In the genomic region with DNA sequence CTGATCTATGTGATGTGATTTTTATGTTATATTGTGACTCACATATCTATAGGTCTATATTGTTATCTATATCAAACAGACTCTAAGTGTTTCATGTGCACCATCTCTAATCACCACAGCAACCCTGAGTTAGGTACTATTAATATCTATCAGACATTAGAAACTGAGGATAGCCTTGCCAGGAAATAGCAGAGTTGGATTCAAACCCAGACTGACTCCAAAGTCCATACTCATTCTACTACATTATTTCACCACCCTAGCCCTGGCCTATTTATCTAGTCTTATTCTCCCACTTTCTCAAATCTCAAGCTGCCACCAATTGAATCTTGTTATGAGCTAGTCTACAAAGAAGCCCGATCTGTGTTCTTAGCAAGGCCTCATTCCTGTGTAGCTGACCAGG, we compare ENCODE assay signal across 37 cellular contexts.
"Had no signal": no experiment of that assay in that cellular context is flagged by ENCODE, and none has a peak within 500 bp of the region (broad histone marks: within the 10 kb centered on the region; RNA-seq: fewer than 3 reads in every experiment).

No MANE protein-coding gene starts in this region.

- H3K4me1 Mint-ChIP-seq: activated CD4-positive, alpha-beta T cell treated with anti-CD3 and anti-CD28 coated beads, Interleukin-2, amount 10 ng/mL, durations not matched to agents 24 days and 14 days; activated naive CD4-positive, alpha-beta T cell treated with anti-CD3 and anti-CD28 coated beads, Interleukin-2, amount 10 ng/mL, durations not matched to agents 7 days and 5 days; activated naive CD4-positive, alpha-beta T cell treated with anti-CD3 and anti-CD28 coated beads, Interleukin-2, amount 50 U/mL, for 24 hours; activated naive CD8-positive, alpha-beta T cell treated with anti-CD3 and anti-CD28 coated beads, Interleukin-2, amount 10 ng/mL, durations not matched to agents 7 days and 5 days; activated T-helper 17 cell treated with anti-CD3 and anti-CD28 coated beads, Interleukin-2, amount 50 U/mL, for 72 hours had no signal

- H3K36me3 Mint-ChIP-seq: activated CD4-positive, alpha-beta memory T cell treated with anti-CD3 and anti-CD28 coated beads for 36 hours; activated naive CD4-positive, alpha-beta T cell treated with anti-CD3 and anti-CD28 coated beads, Interleukin-2, amount 10 ng/mL, durations not matched to agents 7 days and 5 days; activated naive CD4-positive, alpha-beta T cell treated with anti-CD3 and anti-CD28 coated beads, Interleukin-2, amount 50 U/mL, for 24 hours; activated naive CD8-positive, alpha-beta T cell; activated naive CD8-positive, alpha-beta T cell treated with anti-CD3 and anti-CD28 coated beads, Interleukin-2, amount 10 ng/mL, durations not matched to agents 7 days and 5 days; brain had no signal

- FAIRE-seq: bronchial epithelial cell, TTC549 had no signal

- ATAC-seq: activated CD8-positive, alpha-beta T cell treated with anti-CD3 and anti-CD28 coated beads for 36 hours; activated naive CD8-positive, alpha-beta T cell treated with anti-CD3 and anti-CD28 coated beads, Interleukin-2, amount 50 U/mL, for 24 hours; activated T-cell treated with anti-CD3 and anti-CD28 coated beads, Interleukin-2, amount 50 U/mL, for 4 hours; activated T-cell treated with anti-CD3 and anti-CD28 coated beads, Interleukin-2, amount 50 U/mL, for 72 hours; activated T-helper 17 cell treated with anti-CD3 and anti-CD28 coated beads, Interleukin-2, amount 50 U/mL, for 72 hours had no signal

- H3K4me1 ChIP-seq: ascending aorta had no signal

- H3K4me3 Mint-ChIP-seq: activated B cell treated with CpG ODN at 0.5 μM for 24 hours; activated CD4-positive, alpha-beta memory T cell treated with anti-CD3 and anti-CD28 coated beads for 36 hours; activated CD4-positive, alpha-beta T cell treated with anti-CD3 and anti-CD28 coated beads, Interleukin-2, amount 10 ng/mL, durations not matched to agents 24 days and 14 days; activated CD8-positive, alpha-beta T cell treated with anti-CD3 and anti-CD28 coated beads for 36 hours; activated naive CD4-positive, alpha-beta T cell treated with anti-CD3 and anti-CD28 coated beads, Interleukin-2, amount 10 ng/mL, durations not matched to agents 7 days and 5 days; activated naive CD4-positive, alpha-beta T cell treated with anti-CD3 and anti-CD28 coated beads, Interleukin-2, amount 50 U/mL, for 24 hours; activated naive CD8-positive, alpha-beta T cell; activated naive CD8-positive, alpha-beta T cell treated with anti-CD3 and anti-CD28 coated beads, Interleukin-2, amount 10 ng/mL, durations not matched to agents 7 days and 5 days; activated naive CD8-positive, alpha-beta T cell treated with anti-CD3 and anti-CD28 coated beads, Interleukin-2, amount 50 U/mL, for 24 hours; activated T-cell treated with anti-CD3 and anti-CD28 coated beads, Interleukin-2, amount 50 U/mL, for 4 hours; activated T-cell treated with anti-CD3 and anti-CD28 coated beads, Interleukin-2, amount 50 U/mL, for 72 hours; activated T-helper 1 cell treated with anti-CD3 and anti-CD28 coated beads, Interleukin-12 subunit alpha, Interleukin-12 subunit beta, Interleukin-2, Interleukin-4 antibody, amounts not matched to agents 30 ng/mL and 10 ng/mL and 1 ng/mL, durations not matched to agents 14 hours and 24 hours and 36 hours; activated T-helper 17 cell treated with anti-CD3 and anti-CD28 coated beads, Interleukin-2, amount 50 U/mL, for 72 hours; brain; T-helper 1 cell treated with Interleukin-12 subunit alpha and Interleukin-12 subunit beta and Interleukin-4 antibody, amounts not matched to agents 30 μg/mL and 1 μg/mL, for 36 hours; T-helper 2 cell treated with Interferon-gamma antibody and Interleukin-4, amounts not matched to agents 5 μg/mL and 100 μg/mL, for 36 hours had no signal

- H3K27ac Mint-ChIP-seq: activated B cell treated with CpG ODN at 0.5 μM for 24 hours; activated CD4-positive, alpha-beta memory T cell treated with anti-CD3 and anti-CD28 coated beads for 36 hours; activated CD4-positive, alpha-beta T cell treated with anti-CD3 and anti-CD28 coated beads, Interleukin-2, amount 10 ng/mL, durations not matched to agents 24 days and 14 days; activated CD8-positive, alpha-beta T cell treated with anti-CD3 and anti-CD28 coated beads for 36 hours; activated naive CD4-positive, alpha-beta T cell treated with anti-CD3 and anti-CD28 coated beads, Interleukin-2, amount 10 ng/mL, durations not matched to agents 7 days and 5 days; activated naive CD4-positive, alpha-beta T cell treated with anti-CD3 and anti-CD28 coated beads, Interleukin-2, amount 50 U/mL, for 24 hours; activated naive CD8-positive, alpha-beta T cell; activated naive CD8-positive, alpha-beta T cell treated with anti-CD3 and anti-CD28 coated beads, Interleukin-2, amount 10 ng/mL, durations not matched to agents 7 days and 5 days; activated naive CD8-positive, alpha-beta T cell treated with anti-CD3 and anti-CD28 coated beads, Interleukin-2, amount 50 U/mL, for 24 hours; activated T-cell treated with anti-CD3 and anti-CD28 coated beads, Interleukin-2, amount 50 U/mL, for 72 hours; activated T-helper 1 cell treated with anti-CD3 and anti-CD28 coated beads, Interleukin-12 subunit alpha, Interleukin-12 subunit beta, Interleukin-2, Interleukin-4 antibody, amounts not matched to agents 30 ng/mL and 10 ng/mL and 1 ng/mL, durations not matched to agents 14 hours and 24 hours and 36 hours; activated T-helper 17 cell treated with anti-CD3 and anti-CD28 coated beads, Interleukin-2, amount 50 U/mL, for 72 hours; brain; T-helper 1 cell treated with Interleukin-12 subunit alpha and Interleukin-12 subunit beta and Interleukin-4 antibody, amounts not matched to agents 30 μg/mL and 1 μg/mL, for 36 hours; T-helper 2 cell treated with Interferon-gamma antibody and Interleukin-4, amounts not matched to agents 5 μg/mL and 100 μg/mL, for 36 hours had no signal

- H3K9me3 Mint-ChIP-seq: activated B cell treated with CpG ODN at 0.5 μM for 24 hours; activated CD4-positive, alpha-beta memory T cell treated with anti-CD3 and anti-CD28 coated beads for 36 hours; activated CD4-positive, alpha-beta T cell treated with anti-CD3 and anti-CD28 coated beads, Interleukin-2, amount 10 ng/mL, durations not matched to agents 24 days and 14 days; activated CD8-positive, alpha-beta T cell treated with anti-CD3 and anti-CD28 coated beads for 36 hours; activated naive CD4-positive, alpha-beta T cell treated with anti-CD3 and anti-CD28 coated beads, Interleukin-2, amount 10 ng/mL, durations not matched to agents 7 days and 5 days; activated naive CD4-positive, alpha-beta T cell treated with anti-CD3 and anti-CD28 coated beads, Interleukin-2, amount 50 U/mL, for 24 hours; activated naive CD8-positive, alpha-beta T cell treated with anti-CD3 and anti-CD28 coated beads, Interleukin-2, amount 10 ng/mL, durations not matched to agents 7 days and 5 days; activated naive CD8-positive, alpha-beta T cell treated with anti-CD3 and anti-CD28 coated beads, Interleukin-2, amount 50 U/mL, for 24 hours; activated T-cell treated with anti-CD3 and anti-CD28 coated beads, Interleukin-2, amount 50 U/mL, for 4 hours; activated T-cell treated with anti-CD3 and anti-CD28 coated beads, Interleukin-2, amount 50 U/mL, for 72 hours; activated T-helper 1 cell treated with anti-CD3 and anti-CD28 coated beads, Interleukin-12 subunit alpha, Interleukin-12 subunit beta, Interleukin-2, Interleukin-4 antibody, amounts not matched to agents 30 ng/mL and 10 ng/mL and 1 ng/mL, durations not matched to agents 14 hours and 24 hours and 36 hours; activated T-helper 17 cell treated with anti-CD3 and anti-CD28 coated beads, Interleukin-2, amount 50 U/mL, for 72 hours; brain; T-helper 1 cell treated with Interleukin-12 subunit alpha and Interleukin-12 subunit beta and Interleukin-4 antibody, amounts not matched to agents 30 μg/mL and 1 μg/mL, for 36 hours; T-helper 2 cell treated with Interferon-gamma antibody and Interleukin-4, amounts not matched to agents 5 μg/mL and 100 μg/mL, for 36 hours had no signal

- H3K27me3 ChIP-seq: ascending aorta, cardiac muscle cell had no signal

- H3K27ac ChIP-seq: ascending aorta, cardiac muscle cell, VCaP had no signal

- H3K36me3 ChIP-seq: ascending aorta, cardiac muscle cell had no signal

- DNase-seq: activated B cell treated with CpG ODN at 0.5 μM for 24 hours; activated CD4-positive, alpha-beta memory T cell treated with anti-CD3 and anti-CD28 coated beads for 36 hours; activated CD4-positive, alpha-beta T cell treated with anti-CD3 and anti-CD28 coated beads for 4 hours; activated CD4-positive, alpha-beta T cell treated with anti-CD3 and anti-CD28 coated beads, Interleukin-2, amount 10 ng/mL, durations not matched to agents 24 days and 14 days; activated CD4-positive, alpha-beta T cell treated with anti-CD3 and anti-CD28 coated beads, Interleukin-2, amount 50 U/mL, for 1 hour; activated CD4-positive, alpha-beta T cell treated with anti-CD3 and anti-CD28 coated beads, Interleukin-2, amount 50 U/mL, for 4 hours; activated CD4-positive, CD25-positive, alpha-beta regulatory T cell treated with anti-CD3 and anti-CD28 coated beads, Interleukin-2, amount 50 U/mL, for 72 hours; activated CD8-positive, alpha-beta memory T cell treated with anti-CD3 and anti-CD28 coated beads, Interleukin-2, amount 50 U/mL, for 4 hours; activated CD8-positive, alpha-beta T cell treated with anti-CD3 and anti-CD28 coated beads for 36 hours; activated effector memory CD4-positive, alpha-beta T cell treated with anti-CD3 and anti-CD28 coated beads, Interleukin-2, amount 50 U/mL, for 16 hours; activated gamma-delta T cell treated with Interleukin-2 at 50 U/mL for 16 hours; activated naive CD4-positive, alpha-beta T cell; activated naive CD4-positive, alpha-beta T cell treated with anti-CD3 and anti-CD28 coated beads, Interleukin-2, amount 10 ng/mL, durations not matched to agents 7 days and 5 days; activated naive CD8-positive, alpha-beta T cell treated with anti-CD3 and anti-CD28 coated beads, Interleukin-2, amount 10 ng/mL, durations not matched to agents 7 days and 5 days; activated naive CD8-positive, alpha-beta T cell treated with anti-CD3 and anti-CD28 coated beads, Interleukin-2, amount 50 U/mL, for 24 hours; activated T-cell treated with anti-CD3 and anti-CD28 coated beads for 4 hours; activated T-cell treated with anti-CD3 and anti-CD28 coated beads, Interleukin-2, amount 50 U/mL, for 1 hour; activated T-cell treated with anti-CD3 and anti-CD28 coated beads, Interleukin-2, amount 50 U/mL, for 4 hours; activated T-cell treated with anti-CD3 and anti-CD28 coated beads, Interleukin-2, amount 50 U/mL, for 72 hours; amygdala; anterior cingulate cortex; central memory CD4-positive, alpha-beta T cell; T-helper 1 cell; T-helper 2 cell; T-helper 9 cell had no signal

- H3K9me3 ChIP-seq: ascending aorta had no signal

- H3K4me3 ChIP-seq: ascending aorta, cardiac muscle cell had no signal
